Comparison of ENCODE assay signal across 1 cellular context in genomic region chr12:22477894-22478287, GRCh38.
TF ChIP-seq lines count a peak whose summit lies in the region.

No MANE protein-coding gene starts in this region.

TF ChIP-seq in IMR-90, 13 proteins besides CTCF, POLR2A, EP300 and RAD21 (continued from another document):
- TF ChIP-seq, protein P1, sequence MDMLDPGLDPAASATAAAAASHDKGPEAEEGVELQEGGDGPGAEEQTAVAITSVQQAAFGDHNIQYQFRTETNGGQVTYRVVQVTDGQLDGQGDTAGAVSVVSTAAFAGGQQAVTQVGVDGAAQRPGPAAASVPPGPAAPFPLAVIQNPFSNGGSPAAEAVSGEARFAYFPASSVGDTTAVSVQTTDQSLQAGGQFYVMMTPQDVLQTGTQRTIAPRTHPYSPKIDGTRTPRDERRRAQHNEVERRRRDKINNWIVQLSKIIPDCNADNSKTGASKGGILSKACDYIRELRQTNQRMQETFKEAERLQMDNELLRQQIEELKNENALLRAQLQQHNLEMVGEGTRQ (IDR thresholded peaks at IDR 0.05; ENCODE audit: low read depth, low read length), result no peak
- TF ChIP-seq, protein P2, sequence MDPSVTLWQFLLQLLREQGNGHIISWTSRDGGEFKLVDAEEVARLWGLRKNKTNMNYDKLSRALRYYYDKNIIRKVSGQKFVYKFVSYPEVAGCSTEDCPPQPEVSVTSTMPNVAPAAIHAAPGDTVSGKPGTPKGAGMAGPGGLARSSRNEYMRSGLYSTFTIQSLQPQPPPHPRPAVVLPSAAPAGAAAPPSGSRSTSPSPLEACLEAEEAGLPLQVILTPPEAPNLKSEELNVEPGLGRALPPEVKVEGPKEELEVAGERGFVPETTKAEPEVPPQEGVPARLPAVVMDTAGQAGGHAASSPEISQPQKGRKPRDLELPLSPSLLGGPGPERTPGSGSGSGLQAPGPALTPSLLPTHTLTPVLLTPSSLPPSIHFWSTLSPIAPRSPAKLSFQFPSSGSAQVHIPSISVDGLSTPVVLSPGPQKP (IDR thresholded peaks at IDR 0.05; ENCODE audit: borderline replicate concordance, low read depth, low read length), result no peak
- TF ChIP-seq NFE2L2 (IDR thresholded peaks at IDR 0.05; ENCODE audit: low read depth, low read length) (no peak), BHLHE40 (IDR thresholded peaks at IDR 0.05; ENCODE audit: low read depth, low read length) (no peak), SMC3 (IDR thresholded peaks at IDR 0.05; ENCODE audit: low read depth, low read length) (no peak), CHD1 (IDR thresholded peaks at IDR 0.05; ENCODE audit: low read depth, low read length) (no peak)
